In the genomic region with DNA sequence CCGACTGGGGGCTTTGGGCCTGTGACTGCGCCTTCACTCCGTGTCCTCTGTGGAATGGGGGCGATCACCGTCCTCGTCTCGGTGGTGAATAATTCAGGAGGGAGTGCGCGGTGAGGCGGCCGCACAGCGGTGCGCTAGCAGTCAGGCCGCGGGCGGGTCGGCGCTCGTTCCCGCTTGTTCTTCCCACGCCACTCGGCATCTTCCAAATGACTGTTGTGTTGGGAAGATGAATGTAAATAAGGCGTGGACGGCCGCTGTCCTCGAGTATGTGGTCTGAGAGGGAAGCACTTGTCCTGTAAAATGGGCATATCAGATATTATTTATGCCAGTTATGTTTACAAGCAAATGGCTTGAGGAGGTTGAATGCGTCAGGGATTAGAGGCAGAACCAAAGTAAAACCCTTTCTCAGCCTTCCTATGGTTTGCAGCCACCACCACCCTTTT, we compare ENCODE assay signal across 8 cellular contexts. TPM values are rescaled to one million over a fixed set of nuclear protein-coding genes. Genes with fewer than 3 reads are reported as not detected.
DNase-seq lines count a peak whose midpoint lies in the region; ATAC-seq and TF ChIP-seq lines count a peak whose summit lies in the region.

No MANE protein-coding gene starts in this region.

- H3K27me3 Mint-ChIP-seq in CD4-positive, alpha-beta memory T cell: peaks cover 3 to 5% of the 10 kb centered on the region in 2 donors
- peaks cover 8 to 22% (median 19%) of the 10 kb centered on the region in 3 donors for H3K27me3 Mint-ChIP-seq in immature natural killer cell (ENCODE audit: low read depth in 3 of 3)

- peak; percentile 47 for ATAC-seq in GM19395 (IDR thresholded peaks at IDR 0.05; ENCODE audit: unreplicated experiment)
- peak; percentile 47 for ATAC-seq in HG03439 (IDR thresholded peaks at IDR 0.05; ENCODE audit: unreplicated experiment)

- H3K36me3 Mint-ChIP-seq in CD4-positive, alpha-beta memory T cell: peaks cover 8 to 22% of the 10 kb centered on the region in 2 donors
- peaks cover 0 to 5% (median 0%) of the 10 kb centered on the region in 3 donors for H3K36me3 Mint-ChIP-seq in immature natural killer cell

- CTCF ChIA-PET in CD4-positive, alpha-beta memory T cell (lab: Charles Lee; ENCODE audit: partially characterized antibody): interaction anchor here (1.0 to 1.9 kb wide), 7 partner anchors 13 to 406 kb away, joined by 3 to 7 read pairs (median 5); no protein-coding TSS in a partner anchor

- H3K27me3 ChIP-seq in CD4-positive, alpha-beta memory T cell (ENCODE audit: insufficient read depth, low read length): no peaks in the 10 kb centered on the region
- H3K27me3 ChIP-seq in stomach: no peaks in the 10 kb centered on the region

- H3K4me3 Mint-ChIP-seq in CD4-positive, alpha-beta memory T cell: peak overlapping the region; percentile 94 to 100 (median 96)
- peak overlapping the region; percentile 90 to 94 (median 94) for H3K4me3 Mint-ChIP-seq in immature natural killer cell

- H3K27ac ChIP-seq in CD4-positive, alpha-beta memory T cell (ENCODE audit: low read depth, low read length): peak overlapping the region; percentile 98
- H3K27ac ChIP-seq in angular gyrus (ENCODE audit: low read depth, low read length) (peak overlapping the region; percentile 97), stomach (peak overlapping the region; percentile 90 to 96 (median 95))

- peak overlapping the region; percentile 73 to 98 for H3K4me3 ChIP-seq in CD4-positive, alpha-beta memory T cell (ENCODE audit: low read length in 2 of 2)
- peak overlapping the region; percentile 73 to 98 (median 90) for H3K4me3 ChIP-seq in stomach

- TF ChIP-seq EP300 in stomach (IDR thresholded peaks at IDR 0.05): no peak

- H3K27ac Mint-ChIP-seq in CD4-positive, alpha-beta memory T cell: peak overlapping the region; percentile 94 to 99 (median 97)
- H3K27ac Mint-ChIP-seq in immature natural killer cell: peak overlapping the region; percentile 93 to 99 (median 97)

- peaks cover 19 to 29% (median 21%) of the 10 kb centered on the region in 4 donors for H3K4me1 Mint-ChIP-seq in CD4-positive, alpha-beta memory T cell
- peaks cover 20 to 37% of the 10 kb centered on the region in 2 donors for H3K4me1 Mint-ChIP-seq in immature natural killer cell

- no peak for TF ChIP-seq POLR2A in stomach (IDR thresholded peaks at IDR 0.05)

- no peak for DNase-seq in CD4-positive, alpha-beta memory T cell
- DNase-seq in immature natural killer cell: no peak
- DNase-seq in stomach: no peak
- DNase-seq in UCSD-AML1 (lab: John Stamatoyannopoulos, UW; ENCODE audit: unreplicated experiment): no peak
- DNase-seq in activated CD4-positive, alpha-beta T cell treated with anti-CD3 and anti-CD28 coated beads, Interleukin-2, amount 50 U/mL, for 48 hours: no peak

- intact Hi-C loops in CD4-positive, alpha-beta memory T cell (cut with micrococcal nuclease): loop anchor here (1.0 to 5.0 kb wide), 10 partner anchors 14 to 1236 kb away; partner anchors contain the start of genes KDSR, PHLPP1, PIGN and RELCH
- intact Hi-C loops in stomach (cut with DNase I; ENCODE audit: low total_unique reads): no loop called here

- H3K36me3 ChIP-seq in CD4-positive, alpha-beta memory T cell (ENCODE audit: insufficient read depth, low read length): no peaks in the 10 kb centered on the region
- H3K36me3 ChIP-seq in stomach: peaks cover 0 to 25% (median 20%) of the 10 kb centered on the region in 4 donors

- POLR2A ChIA-PET in CD4-positive, alpha-beta memory T cell (lab: Charles Lee; ENCODE audit: partially characterized antibody): interaction anchor here (1.1 to 3.9 kb wide), 19 partner anchors 10 to 900 kb away, joined by 3 to 55 read pairs (median 6); partner anchors contain the start of genes BCL2, KDSR, PHLPP1 and ZCCHC2

- H3K9me3 Mint-ChIP-seq in CD4-positive, alpha-beta memory T cell: peaks cover 0 to 4% (median 0%) of the 10 kb centered on the region in 8 donors
- no peaks in the 10 kb centered on the region for H3K9me3 Mint-ChIP-seq in immature natural killer cell

- TF ChIP-seq CTCF in stomach (IDR thresholded peaks at IDR 0.05): peak in 2 of 7 experiments; percentile 7 to 12

- WGBS in stomach, 5 donors: 1 to 2% (median 1%) methylated on average over 26 to 27 of the region's 27 CpGs

- no peaks in the 10 kb centered on the region for H3K9me3 ChIP-seq in CD4-positive, alpha-beta memory T cell (ENCODE audit: control insufficient read depth in 1 of 2, low read length in 2 of 2)
- no peaks in the 10 kb centered on the region for H3K9me3 ChIP-seq in stomach

- H3K4me1 ChIP-seq in CD4-positive, alpha-beta memory T cell (ENCODE audit: insufficient read depth, low read length): peaks cover 49% of the 10 kb centered on the region
- H3K4me1 ChIP-seq in stomach: peaks cover 9 to 48% (median 34%) of the 10 kb centered on the region in 4 donors

RNA-seq across cellular contexts. Expression of gene VPS4B, which starts 0.6 kb away (rescaled TPM):
- 10 to 100 TPM; 93.0 to 94.9 TPM for total RNA-seq in CD4-positive, alpha-beta memory T cell
- polyA plus RNA-seq in CD4-positive, alpha-beta memory T cell: 10 to 100 TPM; 48.0 to 65.4 TPM
- 10 to 100 TPM; 63.5 to 99.1 (median 75.5) TPM for polyA plus RNA-seq in immature natural killer cell
- 100 to 1,000 TPM in 1 of 5 donors, 10 to 100 TPM in 4; 23.7 to 108 (median 46.7) TPM for total RNA-seq in stomach
- 10 to 100 TPM; 11.3 to 37.1 (median 18.6) TPM for polyA plus RNA-seq in stomach

RNA-seq across cellular contexts. Expression of gene SERPINB5, which starts 53.9 kb away (rescaled TPM):
- not detected for total RNA-seq in CD4-positive, alpha-beta memory T cell
- polyA plus RNA-seq in CD4-positive, alpha-beta memory T cell: not detected
- polyA plus RNA-seq in immature natural killer cell (not detected), stomach (10 to 100 TPM in 1 of 3 donors, not detected in 2; 27.1 TPM)
- 1 to 10 TPM in 1 of 5 donors, under 1 TPM in 1, not detected in 3; 0.72 to 3.9 TPM for total RNA-seq in stomach

RNA-seq across cellular contexts. Expression of gene KDSR, which starts 55.9 kb away (rescaled TPM):
- total RNA-seq in CD4-positive, alpha-beta memory T cell: 10 to 100 TPM; 59.4 to 61.7 TPM
- 100 to 1,000 TPM; 108 to 134 TPM for polyA plus RNA-seq in CD4-positive, alpha-beta memory T cell
- polyA plus RNA-seq in immature natural killer cell: 10 to 100 TPM; 37.7 to 45.6 (median 39.2) TPM
- total RNA-seq in stomach: 100 to 1,000 TPM in 1 of 5 donors, 10 to 100 TPM in 2, 1 to 10 TPM in 2; 6.4 to 199 (median 23.3) TPM
- 10 to 100 TPM in 1 of 3 donors, 1 to 10 TPM in 2; 8.2 to 13.3 (median 9.9) TPM for polyA plus RNA-seq in stomach
